ENCODE assay signal across 19 cellular contexts in genomic region chr10:47030191-47030698, GRCh38.
DNase-seq lines count a peak whose midpoint lies in the region; ATAC-seq, FAIRE-seq and TF ChIP-seq lines count a peak whose summit lies in the region.
"Had no signal": no experiment of that assay in that cellular context is flagged by ENCODE, and none has a peak within 500 bp of the region (broad histone marks: within the 10 kb centered on the region; RNA-seq: fewer than 3 reads in every experiment).

No MANE protein-coding gene starts in this region.

- H3K23me2 ChIP-seq in H9 (ENCODE audit: insufficient read length, low read depth, low read length, poor library complexity, severe bottlenecking) = no peaks in the 10 kb centered on the region

- H2BK15ac ChIP-seq in H9 (ENCODE audit: low read depth, low read length) (no peak overlapping the region), mesendoderm (replicated peaks; ENCODE audit: low read depth) (no peak overlapping the region)

- no peaks in the 10 kb centered on the region for H3K36me3 ChIP-seq in mesendoderm (ENCODE audit: control insufficient read depth, insufficient read depth, low read length)
- H3K36me3 ChIP-seq: prostate gland had no signal

- no peak overlapping the region for H3T11ph ChIP-seq in H9 (ENCODE audit: low read length)

- H3K4me1 ChIP-seq in H9 (ENCODE audit: insufficient read depth, low read length) (no peaks in the 10 kb centered on the region), mesendoderm (ENCODE audit: control insufficient read depth, low read depth, low read length) (no peaks in the 10 kb centered on the region)
- H3K4me1 ChIP-seq: prostate gland, testis had no signal

- no CpG with 5 or more reads among the region's 10 CpGs for WGBS in H9 (ENCODE audit: extremely low coverage, insufficient read length, low lambda C conversion rate)
- no CpG with 5 or more reads among the region's 10 CpGs for WGBS in mesendoderm (ENCODE audit: extremely low coverage, insufficient coverage, low lambda C conversion rate)

- peaks cover 6 to 10% of the 10 kb centered on the region in 2 experiments for H3K4me1 Mint-ChIP-seq in H9
- H3K4me1 Mint-ChIP-seq: activated naive CD4-positive, alpha-beta T cell treated with anti-CD3 and anti-CD28 coated beads, Interleukin-2, amount 50 U/mL, for 24 hours had no signal

- no peak overlapping the region for H3K56ac ChIP-seq in H9 (ENCODE audit: insufficient read length, low read depth, low read length)
- H3K56ac ChIP-seq in mesendoderm (ENCODE audit: low read length) = no peak overlapping the region

- H4K8ac ChIP-seq in H9 (replicated peaks; ENCODE audit: insufficient read length, low read depth, low read length) (no peak overlapping the region), mesendoderm (ENCODE audit: low read depth, low read length) (no peak overlapping the region)

- FAIRE-seq in urothelium cell line (lab: Jason Lieb, UNC) = no peak
- FAIRE-seq: colon had no signal

- peak; percentile 22 for ATAC-seq in left ventricle myocardium superior
- peak; percentile 43 for ATAC-seq in sciatic nerve
- no peak for ATAC-seq in HG03095 (IDR thresholded peaks at IDR 0.05; ENCODE audit: unreplicated experiment)

- H3K18ac ChIP-seq in H9 (ENCODE audit: insufficient read length, low read depth, low read length) (no peak overlapping the region), mesendoderm (ENCODE audit: low read length) (no peak overlapping the region)

- H3K4me3 Mint-ChIP-seq in H9 = no peak overlapping the region
- H3K4me3 Mint-ChIP-seq: activated naive CD4-positive, alpha-beta T cell treated with anti-CD3 and anti-CD28 coated beads, Interleukin-2, amount 50 U/mL, for 24 hours; nephron had no signal

- H3K79me2 ChIP-seq in H9 (ENCODE audit: insufficient read depth, low read length) (no peaks in the 10 kb centered on the region), mesendoderm (ENCODE audit: control insufficient read depth, insufficient read depth, low read length) (no peaks in the 10 kb centered on the region)
- H3K79me2 ChIP-seq: hepatocyte had no signal

- intact Hi-C loops in left ventricle myocardium superior (cut with micrococcal nuclease) = no loop called here
- intact Hi-C loops in sciatic nerve (cut with DNase I) = no loop called here

- no peak overlapping the region for H3K14ac ChIP-seq in H9 (ENCODE audit: insufficient read depth, low read length)

- H2BK120ac ChIP-seq in H9 (ENCODE audit: low read depth, low read length, poor library complexity, severe bottlenecking) (no peak overlapping the region), mesendoderm (ENCODE audit: low read depth, low read length) (no peak overlapping the region)

- no peak overlapping the region for H2BK12ac ChIP-seq in H9 (ENCODE audit: insufficient read length, low read depth, low read length)

- no peak overlapping the region for H3K4me3 ChIP-seq in mesendoderm (ENCODE audit: low read length)
- H3K4me3 ChIP-seq: hepatocyte, prostate gland, testis had no signal

- H2AK5ac ChIP-seq in H9 (ENCODE audit: insufficient read length, low read length) (no peak overlapping the region), mesendoderm (ENCODE audit: low read length) (no peak overlapping the region)

- H3K9me3 Mint-ChIP-seq in H9 = no peaks in the 10 kb centered on the region; a peak in 1 of 5 replicates
- H3K9me3 Mint-ChIP-seq: activated naive CD4-positive, alpha-beta T cell treated with anti-CD3 and anti-CD28 coated beads, Interleukin-2, amount 50 U/mL, for 24 hours; nephron had no signal

- no peak overlapping the region for H2BK5ac ChIP-seq in H9 (ENCODE audit: insufficient read length, low read length)
- no peak overlapping the region for H2BK5ac ChIP-seq in mesendoderm (ENCODE audit: low read length)

- peak overlapping the region in 1 of 3 experiments; percentile 23; a peak in 1 of 7 replicates for H3K27ac Mint-ChIP-seq in H9
- H3K27ac Mint-ChIP-seq: activated naive CD4-positive, alpha-beta T cell treated with anti-CD3 and anti-CD28 coated beads, Interleukin-2, amount 50 U/mL, for 24 hours; nephron had no signal

- DNase-seq in 8988T (peak; percentile 14), H9 (peak; percentile 10), left ventricle myocardium superior (no peak), sciatic nerve (ENCODE audit: low spot score) (peak; percentile 48), NCI-H1694 (lab: John Stamatoyannopoulos, UW) (no peak), mesendoderm (no peak), urothelium cell line (ENCODE audit: low spot score) (no peak)
- DNase-seq: DND-41; mesenchymal stem cell; NCI-H2029; stimulated activated CD4-positive, alpha-beta T cell treated with anti-CD3 and anti-CD28 coated beads, Interleukin-12 subunit alpha, Interleukin-12 subunit beta, amount 100 ng/mL, for 4 hours; T-helper 9 cell had no signal

- no peak overlapping the region for H2BK20ac ChIP-seq in H9 (ENCODE audit: low read depth, low read length, poor library complexity, severe bottlenecking)

- H3K4ac ChIP-seq in H9 (ENCODE audit: low read depth, low read length) (no peak overlapping the region), mesendoderm (ENCODE audit: low read depth, low read length) (no peak overlapping the region)

- H3K23ac ChIP-seq in H9 (ENCODE audit: insufficient read length, low read depth, low read length) (no peak overlapping the region), mesendoderm (ENCODE audit: low read length) (no peak overlapping the region)

- H3K27me3 ChIP-seq in H9 (ENCODE audit: insufficient read depth, low read length) (no peaks in the 10 kb centered on the region), mesendoderm (ENCODE audit: insufficient read depth, low read length, poor library complexity) (no peaks in the 10 kb centered on the region)
- H3K27me3 ChIP-seq: hepatocyte, testis had no signal

- H3K27ac ChIP-seq in H9 (ENCODE audit: insufficient read length, low read depth, low read length) = no peak overlapping the region
- H3K27ac ChIP-seq in mesendoderm (ENCODE audit: low read depth, low read length) = no peak overlapping the region
- H3K27ac ChIP-seq: hepatocyte, prostate gland, testis had no signal

- H3K9ac ChIP-seq in H9 (ENCODE audit: extremely low read depth, insufficient read length, low read length) = no peak overlapping the region
- no peak overlapping the region for H3K9ac ChIP-seq in mesendoderm (ENCODE audit: low read length)

- no peaks in the 10 kb centered on the region for H4K20me1 ChIP-seq in H9 (ENCODE audit: control insufficient read depth, insufficient read depth, insufficient read length)

- H2AFZ ChIP-seq in H9 (ENCODE audit: low read length) = no peak overlapping the region
- H2AFZ ChIP-seq: hepatocyte had no signal

- H3K79me1 ChIP-seq in H9 (ENCODE audit: insufficient read depth, low read depth, low read length, poor library complexity, severe bottlenecking) = no peaks in the 10 kb centered on the region
- no peaks in the 10 kb centered on the region for H3K79me1 ChIP-seq in mesendoderm (ENCODE audit: low read length)

- no peak for TF ChIP-seq CTCF in H9 (conservative IDR thresholded peaks at IDR 0.05)

- H3K36me3 Mint-ChIP-seq in H9 (ENCODE audit: insufficient read depth in 1 of 3, low read depth in 3 of 3) = no peaks in the 10 kb centered on the region; a peak in 1 of 7 replicates
- H3K36me3 Mint-ChIP-seq: activated naive CD4-positive, alpha-beta T cell treated with anti-CD3 and anti-CD28 coated beads, Interleukin-2, amount 50 U/mL, for 24 hours had no signal

- H4K5ac ChIP-seq in H9 (ENCODE audit: insufficient read length, low read depth, low read length) (no peak overlapping the region), mesendoderm (ENCODE audit: low read length) (no peak overlapping the region)

- no peak overlapping the region for H4K91ac ChIP-seq in H9 (ENCODE audit: insufficient read length, low read depth, low read length)

- H3K9me3 ChIP-seq in H9 (ENCODE audit: control insufficient read depth, low read depth, low read length) = no peaks in the 10 kb centered on the region
- H3K9me3 ChIP-seq: prostate gland, testis had no signal

- H3K4me2 ChIP-seq in H9 (ENCODE audit: insufficient read depth, insufficient read length, low read length) (no peak overlapping the region), mesendoderm (ENCODE audit: low read length) (no peak overlapping the region)
- H3K4me2 ChIP-seq: hepatocyte had no signal

- H3K27me3 Mint-ChIP-seq in H9 (ENCODE audit: low read depth) = peaks cover 1% of the 10 kb centered on the region; the same call in 1 of the 2 replicates
- H3K27me3 Mint-ChIP-seq: activated naive CD4-positive, alpha-beta T cell treated with anti-CD3 and anti-CD28 coated beads, Interleukin-2, amount 50 U/mL, for 24 hours had no signal

Comparison
In these comparisons a context has a peak if more than half of its experiments do, and no peak if none do; other contexts are left out.
1. DNase-seq: peak in 8988T (single experiment), H9 (single experiment) and sciatic nerve (single experiment); none in left ventricle myocardium superior (single experiment), NCI-H1694 (single experiment), mesendoderm (single experiment) and urothelium cell line (single experiment).